Comparison of ENCODE assay signal across 11 cellular contexts in genomic region chr16:84985079-84986065, GRCh38. TPM values are rescaled to one million over a fixed set of nuclear protein-coding genes. Genes with fewer than 3 reads are reported as not detected.
DNase-seq lines count a peak whose midpoint lies in the region; ATAC-seq, FAIRE-seq and TF ChIP-seq lines count a peak whose summit lies in the region.
"Had no signal": no experiment of that assay in that cellular context is flagged by ENCODE, and none has a peak within 500 bp of the region (broad histone marks: within the 10 kb centered on the region; RNA-seq: fewer than 3 reads in every experiment).

No MANE protein-coding gene starts in this region.

- peak; percentile 63 for FAIRE-seq in RCC 7860 (lab: Jason Lieb, UNC)
- FAIRE-seq: islet of Langerhans had no signal

- ATAC-seq in esophagus mucosa (peak; percentile 73), GM21526 (IDR thresholded peaks at IDR 0.05; ENCODE audit: low FRiP score, unreplicated experiment) (no peak)
- ATAC-seq: upper lobe of right lung had no signal

- DNase-seq in Caki2 (ENCODE audit: low read depth), result peak; percentile 70
- DNase-seq in RCC 7860 (ENCODE audit: low spot score), result peak; percentile 71
- DNase-seq in retinal pigment epithelial cell (ENCODE audit: low read depth), result peak; percentile 55
- DNase-seq in HT-29 (ENCODE audit: low spot score), result no peak
- DNase-seq in activated CD4-positive, alpha-beta T cell treated with anti-CD3 and anti-CD28 coated beads, Interleukin-2, amount 50 U/mL, for 1 hour, result no peak
- no peak for DNase-seq in NCI-H345 (lab: John Stamatoyannopoulos, UW)
- DNase-seq: NCI-H526 treated with DMSO at 0.1 percent for 48 hours, upper lobe of right lung had no signal

- no peak overlapping the region for H3K4me3 ChIP-seq in retinal pigment epithelial cell (ENCODE audit: low read length)
- H3K4me3 ChIP-seq: upper lobe of right lung had no signal

- no peak for TF ChIP-seq CTCF in retinal pigment epithelial cell (conservative IDR thresholded peaks at IDR 0.05; ENCODE audit: low read depth, low read length)

- in situ Hi-C loops in Caki2 (cut with HindIII; ENCODE audit: low pct_unique_long_range_greater_than_20kb, low sequenced_read_pairs), result no loop called here

RNA-seq across cellular contexts. Expression of gene ZDHHC7, which starts 26.0 kb away (rescaled TPM):
- total RNA-seq in Caki2 (2014; rRNA removed; shearing (Covaris generic); ENCODE audit: low replicate concordance), result 90.1 and 107 TPM in 2 replicates
- total RNA-seq in esophagus mucosa, result 17.1 TPM
- total RNA-seq in HT-29 (2014; rRNA removed; shearing (Covaris generic)), result 40.1 and 40.3 TPM in 2 replicates

RNA-seq across cellular contexts. Expression of gene KIAA0513, which starts 42.2 kb away (rescaled TPM):
- 1.0 and 1.7 TPM in 2 replicates for total RNA-seq in Caki2 (2014; rRNA removed; shearing (Covaris generic); ENCODE audit: low replicate concordance)
- total RNA-seq in esophagus mucosa, result 8.1 TPM
- 0.91 and 1.2 TPM in 2 replicates for total RNA-seq in HT-29 (2014; rRNA removed; shearing (Covaris generic))

Comparison
In these comparisons a context has a peak if more than half of its experiments do, and no peak if none do; other contexts are left out.
1. DNase-seq: peak in Caki2 (single experiment), RCC 7860 (single experiment) and retinal pigment epithelial cell (single experiment); none in HT-29 (single experiment), activated CD4-positive, alpha-beta T cell treated with anti-CD3 and anti-CD28 coated beads, Interleukin-2, amount 50 U/mL, for 1 hour (single experiment) and NCI-H345 (single experiment).